In the genomic region with DNA sequence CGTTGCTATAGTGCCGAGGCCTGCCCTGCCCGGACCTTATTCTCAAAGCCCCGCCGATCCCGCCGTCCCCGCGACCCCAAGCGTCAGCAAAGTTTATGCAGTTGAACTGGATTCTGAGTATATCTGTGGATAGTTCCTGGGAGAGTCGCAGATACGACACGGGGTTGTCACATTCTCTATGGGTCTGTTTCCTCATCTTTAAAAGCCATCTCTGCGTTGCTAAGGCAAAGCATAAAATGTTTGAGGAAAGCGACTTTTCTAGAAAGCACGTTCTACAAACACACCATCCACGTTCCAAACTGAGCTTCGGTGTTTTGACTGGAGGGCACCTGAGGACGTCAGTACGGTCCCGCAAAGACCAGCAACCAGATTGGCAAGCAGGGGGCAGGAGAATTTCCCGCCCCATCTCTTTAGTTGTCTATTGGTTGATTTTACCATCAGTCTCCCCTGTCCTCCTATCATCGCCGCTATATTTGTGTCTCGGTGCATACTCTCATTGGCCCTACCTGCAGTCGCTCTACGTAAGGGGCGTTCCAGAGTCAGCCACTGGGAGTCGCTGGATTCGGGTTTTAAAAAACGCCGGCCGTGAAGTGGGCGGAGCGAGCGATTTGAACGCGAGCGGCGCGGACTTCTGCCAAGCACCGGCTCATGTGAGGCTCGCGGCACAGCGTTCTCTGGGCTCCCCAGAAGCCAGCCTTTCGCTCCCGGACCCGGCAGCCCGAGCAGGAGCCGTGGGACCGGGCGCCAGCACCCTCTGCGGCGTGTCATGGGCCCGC, we compare ENCODE assay signal across 1 cellular context.
A peak's percentile ranks its signal among the peaks of the same experiment; 100 is the strongest.
TF ChIP-seq lines count a peak whose summit lies in the region.

A gene (plus strand): TSS at position 626 of the 776 bp plus-strand sequence. CDS start 141 bp downstream, at position 767.

TF ChIP-seq in WTC11, 78 proteins besides CTCF, POLR2A, EP300 and RAD21 (continued from another document):
- TF ChIP-seq, protein P1, sequence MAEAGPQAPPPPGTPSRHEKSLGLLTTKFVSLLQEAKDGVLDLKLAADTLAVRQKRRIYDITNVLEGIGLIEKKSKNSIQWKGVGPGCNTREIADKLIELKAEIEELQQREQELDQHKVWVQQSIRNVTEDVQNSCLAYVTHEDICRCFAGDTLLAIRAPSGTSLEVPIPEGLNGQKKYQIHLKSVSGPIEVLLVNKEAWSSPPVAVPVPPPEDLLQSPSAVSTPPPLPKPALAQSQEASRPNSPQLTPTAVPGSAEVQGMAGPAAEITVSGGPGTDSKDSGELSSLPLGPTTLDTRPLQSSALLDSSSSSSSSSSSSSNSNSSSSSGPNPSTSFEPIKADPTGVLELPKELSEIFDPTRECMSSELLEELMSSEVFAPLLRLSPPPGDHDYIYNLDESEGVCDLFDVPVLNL (CRISPR knock-in tag; IDR thresholded peaks at IDR 0.05; ENCODE audit: borderline replicate concordance, low read depth): peak; percentile 94
- TF ChIP-seq FOXK1 (CRISPR knock-in tag; IDR thresholded peaks at IDR 0.05): peak; percentile 96
- TF ChIP-seq, protein P2, sequence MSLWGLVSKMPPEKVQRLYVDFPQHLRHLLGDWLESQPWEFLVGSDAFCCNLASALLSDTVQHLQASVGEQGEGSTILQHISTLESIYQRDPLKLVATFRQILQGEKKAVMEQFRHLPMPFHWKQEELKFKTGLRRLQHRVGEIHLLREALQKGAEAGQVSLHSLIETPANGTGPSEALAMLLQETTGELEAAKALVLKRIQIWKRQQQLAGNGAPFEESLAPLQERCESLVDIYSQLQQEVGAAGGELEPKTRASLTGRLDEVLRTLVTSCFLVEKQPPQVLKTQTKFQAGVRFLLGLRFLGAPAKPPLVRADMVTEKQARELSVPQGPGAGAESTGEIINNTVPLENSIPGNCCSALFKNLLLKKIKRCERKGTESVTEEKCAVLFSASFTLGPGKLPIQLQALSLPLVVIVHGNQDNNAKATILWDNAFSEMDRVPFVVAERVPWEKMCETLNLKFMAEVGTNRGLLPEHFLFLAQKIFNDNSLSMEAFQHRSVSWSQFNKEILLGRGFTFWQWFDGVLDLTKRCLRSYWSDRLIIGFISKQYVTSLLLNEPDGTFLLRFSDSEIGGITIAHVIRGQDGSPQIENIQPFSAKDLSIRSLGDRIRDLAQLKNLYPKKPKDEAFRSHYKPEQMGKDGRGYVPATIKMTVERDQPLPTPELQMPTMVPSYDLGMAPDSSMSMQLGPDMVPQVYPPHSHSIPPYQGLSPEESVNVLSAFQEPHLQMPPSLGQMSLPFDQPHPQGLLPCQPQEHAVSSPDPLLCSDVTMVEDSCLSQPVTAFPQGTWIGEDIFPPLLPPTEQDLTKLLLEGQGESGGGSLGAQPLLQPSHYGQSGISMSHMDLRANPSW (CRISPR knock-in tag; conservative IDR thresholded peaks at IDR 0.05; ENCODE audit: low read depth): no peak
- 0 out of 2 replicates have a peak, but pooled peaks have one; percentile 64 for TF ChIP-seq ELF4 (CRISPR knock-in tag; IDR thresholded peaks at IDR 0.05; ENCODE audit: low read depth)
- peak; percentile 85 for TF ChIP-seq NFE2L1 (CRISPR knock-in tag; IDR thresholded peaks at IDR 0.05)
- TF ChIP-seq, protein P3, sequence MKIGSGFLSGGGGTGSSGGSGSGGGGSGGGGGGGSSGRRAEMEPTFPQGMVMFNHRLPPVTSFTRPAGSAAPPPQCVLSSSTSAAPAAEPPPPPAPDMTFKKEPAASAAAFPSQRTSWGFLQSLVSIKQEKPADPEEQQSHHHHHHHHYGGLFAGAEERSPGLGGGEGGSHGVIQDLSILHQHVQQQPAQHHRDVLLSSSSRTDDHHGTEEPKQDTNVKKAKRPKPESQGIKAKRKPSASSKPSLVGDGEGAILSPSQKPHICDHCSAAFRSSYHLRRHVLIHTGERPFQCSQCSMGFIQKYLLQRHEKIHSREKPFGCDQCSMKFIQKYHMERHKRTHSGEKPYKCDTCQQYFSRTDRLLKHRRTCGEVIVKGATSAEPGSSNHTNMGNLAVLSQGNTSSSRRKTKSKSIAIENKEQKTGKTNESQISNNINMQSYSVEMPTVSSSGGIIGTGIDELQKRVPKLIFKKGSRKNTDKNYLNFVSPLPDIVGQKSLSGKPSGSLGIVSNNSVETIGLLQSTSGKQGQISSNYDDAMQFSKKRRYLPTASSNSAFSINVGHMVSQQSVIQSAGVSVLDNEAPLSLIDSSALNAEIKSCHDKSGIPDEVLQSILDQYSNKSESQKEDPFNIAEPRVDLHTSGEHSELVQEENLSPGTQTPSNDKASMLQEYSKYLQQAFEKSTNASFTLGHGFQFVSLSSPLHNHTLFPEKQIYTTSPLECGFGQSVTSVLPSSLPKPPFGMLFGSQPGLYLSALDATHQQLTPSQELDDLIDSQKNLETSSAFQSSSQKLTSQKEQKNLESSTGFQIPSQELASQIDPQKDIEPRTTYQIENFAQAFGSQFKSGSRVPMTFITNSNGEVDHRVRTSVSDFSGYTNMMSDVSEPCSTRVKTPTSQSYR (CRISPR knock-in tag; IDR thresholded peaks at IDR 0.05): peak; percentile 55; the same call in 1 of the 2 replicates
- TF ChIP-seq MYBL2 (CRISPR knock-in tag; IDR thresholded peaks at IDR 0.05): peak; percentile 99
- peak; percentile 97 for TF ChIP-seq ZNF232 (CRISPR knock-in tag; IDR thresholded peaks at IDR 0.05)
- no peak for TF ChIP-seq ESRRA (CRISPR knock-in tag; IDR thresholded peaks at IDR 0.05; ENCODE audit: borderline replicate concordance)
- no peak for TF ChIP-seq ZNF423 (CRISPR knock-in tag; IDR thresholded peaks at IDR 0.05)
- TF ChIP-seq, protein P4, sequence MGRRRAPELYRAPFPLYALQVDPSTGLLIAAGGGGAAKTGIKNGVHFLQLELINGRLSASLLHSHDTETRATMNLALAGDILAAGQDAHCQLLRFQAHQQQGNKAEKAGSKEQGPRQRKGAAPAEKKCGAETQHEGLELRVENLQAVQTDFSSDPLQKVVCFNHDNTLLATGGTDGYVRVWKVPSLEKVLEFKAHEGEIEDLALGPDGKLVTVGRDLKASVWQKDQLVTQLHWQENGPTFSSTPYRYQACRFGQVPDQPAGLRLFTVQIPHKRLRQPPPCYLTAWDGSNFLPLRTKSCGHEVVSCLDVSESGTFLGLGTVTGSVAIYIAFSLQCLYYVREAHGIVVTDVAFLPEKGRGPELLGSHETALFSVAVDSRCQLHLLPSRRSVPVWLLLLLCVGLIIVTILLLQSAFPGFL (CRISPR knock-in tag; IDR thresholded peaks at IDR 0.05; ENCODE audit: borderline replicate concordance): 0 out of 2 replicates have a peak, but pooled peaks have one; percentile 67
- TF ChIP-seq, protein P5, sequence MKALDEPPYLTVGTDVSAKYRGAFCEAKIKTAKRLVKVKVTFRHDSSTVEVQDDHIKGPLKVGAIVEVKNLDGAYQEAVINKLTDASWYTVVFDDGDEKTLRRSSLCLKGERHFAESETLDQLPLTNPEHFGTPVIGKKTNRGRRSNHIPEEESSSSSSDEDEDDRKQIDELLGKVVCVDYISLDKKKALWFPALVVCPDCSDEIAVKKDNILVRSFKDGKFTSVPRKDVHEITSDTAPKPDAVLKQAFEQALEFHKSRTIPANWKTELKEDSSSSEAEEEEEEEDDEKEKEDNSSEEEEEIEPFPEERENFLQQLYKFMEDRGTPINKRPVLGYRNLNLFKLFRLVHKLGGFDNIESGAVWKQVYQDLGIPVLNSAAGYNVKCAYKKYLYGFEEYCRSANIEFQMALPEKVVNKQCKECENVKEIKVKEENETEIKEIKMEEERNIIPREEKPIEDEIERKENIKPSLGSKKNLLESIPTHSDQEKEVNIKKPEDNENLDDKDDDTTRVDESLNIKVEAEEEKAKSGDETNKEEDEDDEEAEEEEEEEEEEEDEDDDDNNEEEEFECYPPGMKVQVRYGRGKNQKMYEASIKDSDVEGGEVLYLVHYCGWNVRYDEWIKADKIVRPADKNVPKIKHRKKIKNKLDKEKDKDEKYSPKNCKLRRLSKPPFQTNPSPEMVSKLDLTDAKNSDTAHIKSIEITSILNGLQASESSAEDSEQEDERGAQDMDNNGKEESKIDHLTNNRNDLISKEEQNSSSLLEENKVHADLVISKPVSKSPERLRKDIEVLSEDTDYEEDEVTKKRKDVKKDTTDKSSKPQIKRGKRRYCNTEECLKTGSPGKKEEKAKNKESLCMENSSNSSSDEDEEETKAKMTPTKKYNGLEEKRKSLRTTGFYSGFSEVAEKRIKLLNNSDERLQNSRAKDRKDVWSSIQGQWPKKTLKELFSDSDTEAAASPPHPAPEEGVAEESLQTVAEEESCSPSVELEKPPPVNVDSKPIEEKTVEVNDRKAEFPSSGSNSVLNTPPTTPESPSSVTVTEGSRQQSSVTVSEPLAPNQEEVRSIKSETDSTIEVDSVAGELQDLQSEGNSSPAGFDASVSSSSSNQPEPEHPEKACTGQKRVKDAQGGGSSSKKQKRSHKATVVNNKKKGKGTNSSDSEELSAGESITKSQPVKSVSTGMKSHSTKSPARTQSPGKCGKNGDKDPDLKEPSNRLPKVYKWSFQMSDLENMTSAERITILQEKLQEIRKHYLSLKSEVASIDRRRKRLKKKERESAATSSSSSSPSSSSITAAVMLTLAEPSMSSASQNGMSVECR (CRISPR knock-in tag; IDR thresholded peaks at IDR 0.05; ENCODE audit: borderline replicate concordance): peak; percentile 81; the same call in 1 of the 2 replicates
- TF ChIP-seq, protein P6, sequence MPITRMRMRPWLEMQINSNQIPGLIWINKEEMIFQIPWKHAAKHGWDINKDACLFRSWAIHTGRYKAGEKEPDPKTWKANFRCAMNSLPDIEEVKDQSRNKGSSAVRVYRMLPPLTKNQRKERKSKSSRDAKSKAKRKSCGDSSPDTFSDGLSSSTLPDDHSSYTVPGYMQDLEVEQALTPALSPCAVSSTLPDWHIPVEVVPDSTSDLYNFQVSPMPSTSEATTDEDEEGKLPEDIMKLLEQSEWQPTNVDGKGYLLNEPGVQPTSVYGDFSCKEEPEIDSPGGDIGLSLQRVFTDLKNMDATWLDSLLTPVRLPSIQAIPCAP (CRISPR knock-in tag; IDR thresholded peaks at IDR 0.05): peak; percentile 87; the same call in 1 of the 2 replicates
